Comparison of ENCODE assay signal across 7 cellular contexts in the genomic region with DNA sequence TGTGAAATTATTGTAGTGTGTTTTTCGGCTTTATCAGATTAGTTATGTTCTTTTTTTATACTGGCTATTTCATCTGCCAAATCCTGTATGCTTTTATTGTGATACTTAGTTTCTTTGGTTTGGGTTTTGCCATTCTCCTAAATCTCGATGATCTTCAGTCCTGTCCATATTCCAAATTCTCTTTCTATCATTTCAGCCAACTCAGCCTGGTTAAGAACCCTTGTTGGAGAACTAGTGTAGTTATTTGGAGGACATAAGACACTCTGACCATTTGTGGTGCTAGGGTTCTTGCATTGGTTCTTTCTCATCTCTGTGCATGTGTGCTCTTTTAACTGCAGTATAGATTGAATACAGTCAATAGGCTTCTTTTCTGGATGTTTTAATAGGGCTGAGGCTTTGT.
"Had no signal": no experiment of that assay in that cellular context is flagged by ENCODE, and none has a peak within 500 bp of the region (broad histone marks: within the 10 kb centered on the region; RNA-seq: fewer than 3 reads in every experiment).

No MANE protein-coding gene starts in this region.

- H3K4me3 ChIP-seq: GM23248, GM23338, HAP-1 had no signal

- H3K27ac ChIP-seq: GM23248 had no signal

- H3K9me3 ChIP-seq: HAP-1 had no signal

- H3K4me3 Mint-ChIP-seq: GM23338, H9 had no signal

- H3K4me1 Mint-ChIP-seq: GM23338, H9 had no signal

- DNase-seq: GM23248, GOT3, H7, H9, HCEC 1CT had no signal

- H3K36me3 ChIP-seq: HAP-1 had no signal

- H3K27ac Mint-ChIP-seq: GM23338, H9 had no signal
